15 cellular contexts compared by ENCODE assay signal in the genomic region with DNA sequence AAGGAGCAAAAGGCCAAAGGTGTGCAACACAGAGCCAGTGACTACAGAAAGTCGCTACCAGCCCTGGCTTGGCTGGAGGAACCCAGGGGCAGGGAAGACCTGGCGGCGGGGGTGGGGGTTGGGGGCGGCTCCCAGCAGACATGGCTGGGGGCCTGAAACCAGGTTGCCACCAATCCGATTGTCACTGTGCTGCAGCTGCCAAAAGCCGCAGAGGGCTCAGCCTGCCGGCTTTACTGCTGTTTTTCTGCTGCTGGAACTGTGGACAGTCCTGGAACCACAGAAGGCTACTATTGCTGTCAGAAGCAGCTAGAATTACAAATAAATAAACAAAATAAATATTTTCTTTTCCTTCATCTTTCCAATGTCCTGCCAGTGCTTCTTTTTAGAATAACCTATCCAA.
"Had no signal": no experiment of that assay in that cellular context is flagged by ENCODE, and none has a peak within 500 bp of the region (broad histone marks: within the 10 kb centered on the region; RNA-seq: fewer than 3 reads in every experiment).

No MANE protein-coding gene starts in this region.

- H3K27ac Mint-ChIP-seq: activated naive CD8-positive, alpha-beta T cell treated with anti-CD3 and anti-CD28 coated beads for 36 hours; activated T-helper 1 cell treated with anti-CD3 and anti-CD28 coated beads, Interleukin-12 subunit alpha, Interleukin-12 subunit beta, Interleukin-2, Interleukin-4 antibody, amounts not matched to agents 30 ng/mL and 10 ng/mL and 1 ng/mL, durations not matched to agents 14 hours and 24 hours and 36 hours; memory B cell; natural killer cell treated with Interleukin-12 subunit alpha and Interleukin-12 subunit beta and Interleukin-15 and Interleukin-18, amount 100 ng/mL, for 72 hours; T-cell; type B pancreatic cell had no signal

- H3K27me3 Mint-ChIP-seq: type B pancreatic cell had no signal

- H3K4me1 Mint-ChIP-seq: activated naive CD8-positive, alpha-beta T cell treated with anti-CD3 and anti-CD28 coated beads for 36 hours; memory B cell; T-cell had no signal

- H3K4me1 ChIP-seq: left lung, right atrium auricular region had no signal

- H3K36me3 ChIP-seq: left lung, right atrium auricular region had no signal

- H3K36me3 Mint-ChIP-seq: activated naive CD8-positive, alpha-beta T cell treated with anti-CD3 and anti-CD28 coated beads for 36 hours; memory B cell; natural killer cell treated with Interleukin-12 subunit alpha and Interleukin-12 subunit beta and Interleukin-15 and Interleukin-18, amount 100 ng/mL, for 72 hours; T-cell; type B pancreatic cell had no signal

- H3K9me3 ChIP-seq: left lung, right atrium auricular region had no signal

- H3K27me3 ChIP-seq: left lung, right atrium auricular region had no signal

- H3K4me3 Mint-ChIP-seq: activated naive CD8-positive, alpha-beta T cell treated with anti-CD3 and anti-CD28 coated beads for 36 hours; activated T-helper 1 cell treated with anti-CD3 and anti-CD28 coated beads, Interleukin-12 subunit alpha, Interleukin-12 subunit beta, Interleukin-2, Interleukin-4 antibody, amounts not matched to agents 30 ng/mL and 10 ng/mL and 1 ng/mL, durations not matched to agents 14 hours and 24 hours and 36 hours; memory B cell; natural killer cell treated with Interleukin-12 subunit alpha and Interleukin-12 subunit beta and Interleukin-15 and Interleukin-18, amount 100 ng/mL, for 72 hours; T-cell; type B pancreatic cell had no signal

- H3K4me2 ChIP-seq: smooth muscle cell had no signal

- ATAC-seq: left lung; natural killer cell treated with Interleukin-12 subunit alpha and Interleukin-12 subunit beta and Interleukin-15 and Interleukin-18, amount 100 ng/mL, for 72 hours; stimulated activated naive CD8-positive, alpha-beta T cell treated with anti-CD3 and anti-CD28 coated beads, Interleukin-15, Interleukin-2, amounts not matched to agents 100 U/mL and 50 U/mL, for 24 hours; T-cell had no signal

- H3K9me3 Mint-ChIP-seq: activated naive CD8-positive, alpha-beta T cell treated with anti-CD3 and anti-CD28 coated beads for 36 hours; activated T-helper 1 cell treated with anti-CD3 and anti-CD28 coated beads, Interleukin-12 subunit alpha, Interleukin-12 subunit beta, Interleukin-2, Interleukin-4 antibody, amounts not matched to agents 30 ng/mL and 10 ng/mL and 1 ng/mL, durations not matched to agents 14 hours and 24 hours and 36 hours; memory B cell; natural killer cell treated with Interleukin-12 subunit alpha and Interleukin-12 subunit beta and Interleukin-15 and Interleukin-18, amount 100 ng/mL, for 72 hours; T-cell had no signal

- H3K27ac ChIP-seq: left lung, right atrium auricular region had no signal

- H3K4me3 ChIP-seq: left lung, smooth muscle cell had no signal

- DNase-seq: activated CD4-positive, alpha-beta T cell treated with anti-CD3 and anti-CD28 coated beads, Interleukin-2, amount 50 U/mL, for 1 hour; activated CD8-positive, alpha-beta memory T cell treated with anti-CD3 and anti-CD28 coated beads for 24 hours; activated naive CD8-positive, alpha-beta T cell treated with anti-CD3 and anti-CD28 coated beads for 36 hours; anterior cingulate cortex; kidney; left lung; stimulated activated naive CD8-positive, alpha-beta T cell treated with anti-CD3 and anti-CD28 coated beads, Interleukin-15, Interleukin-2, amounts not matched to agents 100 U/mL and 50 U/mL, for 24 hours; T-cell; T-helper 9 cell had no signal
